9 cellular contexts compared by ENCODE assay signal in the genomic region with DNA sequence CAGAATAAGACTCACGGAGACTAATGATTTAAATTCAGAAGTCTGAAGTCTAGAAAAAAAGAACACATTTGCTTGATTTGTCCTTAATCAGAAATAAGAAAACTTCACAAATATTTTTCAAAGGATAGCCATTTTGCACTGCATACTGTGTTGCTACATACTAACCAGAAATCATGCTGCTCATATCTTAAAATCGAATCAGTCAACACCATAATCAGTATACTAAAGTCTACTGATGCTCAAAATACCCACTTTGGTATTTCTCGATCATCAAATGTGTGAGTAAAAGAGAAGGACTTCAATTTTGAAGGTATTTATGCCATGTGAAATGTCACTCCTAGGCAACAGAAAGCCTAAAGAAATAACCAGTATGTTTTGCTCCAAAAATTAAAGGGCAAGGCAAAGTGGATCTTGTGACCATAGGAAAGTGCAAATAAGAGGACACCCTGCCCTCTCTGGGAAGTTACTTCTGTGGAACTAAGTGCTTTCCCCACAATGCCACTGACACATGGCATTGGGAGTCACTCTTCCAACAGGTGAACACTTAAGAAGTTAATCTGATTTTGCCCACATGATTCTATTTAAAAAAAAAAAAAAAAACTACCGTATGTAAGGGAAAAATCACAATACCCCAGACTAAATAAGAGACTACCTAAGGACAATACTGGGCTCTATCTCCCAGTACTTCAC. TPM values are rescaled to one million over a fixed set of nuclear protein-coding genes. Genes with fewer than 3 reads are reported as not detected.
DNase-seq lines count a peak whose midpoint lies in the region; ATAC-seq and TF ChIP-seq lines count a peak whose summit lies in the region.
"Had no signal": no experiment of that assay in that cellular context is flagged by ENCODE, and none has a peak within 500 bp of the region (broad histone marks: within the 10 kb centered on the region; RNA-seq: fewer than 3 reads in every experiment).

No MANE protein-coding gene starts in this region.

- peak overlapping the region; percentile 85 to 98 for H3K4me3 ChIP-seq in ascending aorta
- peak overlapping the region; percentile 24 to 93 (median 92) for H3K4me3 ChIP-seq in liver (ENCODE audit: low read depth in 1 of 3, low read length in 3 of 3)
- H3K4me3 ChIP-seq in thyroid gland (replicated peaks in 1 of 3) = no peak overlapping the region
- H3K4me3 ChIP-seq in foreskin fibroblast (ENCODE audit: low read depth in 1 of 2, low read length in 2 of 2) = peak overlapping the region in 1 of 2 donors; percentile 84

- peaks cover 7 to 49% of the 10 kb centered on the region in 2 donors for H3K4me1 ChIP-seq in ascending aorta
- H3K4me1 ChIP-seq in liver (ENCODE audit: control insufficient read depth in 4 of 4, insufficient read depth in 4 of 4, low read length in 3 of 4) = peaks cover 7 to 38% (median 25%) of the 10 kb centered on the region in 4 donors
- H3K4me1 ChIP-seq in thyroid gland = peaks cover 44 to 55% of the 10 kb centered on the region in 2 donors

- TF ChIP-seq CTCF in ascending aorta (IDR thresholded peaks at IDR 0.05) = no peak
- no peak for TF ChIP-seq CTCF in liver (IDR thresholded peaks at IDR 0.05; ENCODE audit: low read depth, low read length, missing input control)
- TF ChIP-seq CTCF in thyroid gland (IDR thresholded peaks at IDR 0.05) = no peak
- no peak for TF ChIP-seq CTCF in foreskin fibroblast (IDR thresholded peaks at IDR 0.05; ENCODE audit: low read depth, low read length)

- peaks cover 33% of the 10 kb centered on the region for H3K27me3 Mint-ChIP-seq in activated T-cell treated with anti-CD3 and anti-CD28 coated beads, Interleukin-2, amount 50 U/mL, for 72 hours (ENCODE audit: low read depth)

- peak overlapping the region; percentile 95 to 98 for H3K4me3 Mint-ChIP-seq in activated T-cell treated with anti-CD3 and anti-CD28 coated beads, Interleukin-2, amount 50 U/mL, for 72 hours

- TF ChIP-seq POLR2A in thyroid gland (IDR thresholded peaks at IDR 0.05) = peak in 1 of 2 donors; percentile 57

- no peaks in the 10 kb centered on the region for H3K27me3 ChIP-seq in ascending aorta
- H3K27me3 ChIP-seq in liver (ENCODE audit: control insufficient read depth in 4 of 4, insufficient read depth in 4 of 4, low read length in 3 of 4) = no peaks in the 10 kb centered on the region
- no peaks in the 10 kb centered on the region for H3K27me3 ChIP-seq in thyroid gland

- peaks cover 90% of the 10 kb centered on the region for H3K4me1 Mint-ChIP-seq in activated T-cell treated with anti-CD3 and anti-CD28 coated beads, Interleukin-2, amount 50 U/mL, for 72 hours (ENCODE audit: low read depth)

- WGBS in liver = 40% methylated on average over 4 of the region's 4 CpGs
- WGBS in thyroid gland, 2 donors = 51 to 53% methylated on average over 4 of the region's 4 CpGs

- H3K27ac Mint-ChIP-seq in activated T-cell treated with anti-CD3 and anti-CD28 coated beads, Interleukin-2, amount 50 U/mL, for 72 hours = peak overlapping the region; percentile 80

- TF ChIP-seq RAD21 in liver (IDR thresholded peaks at IDR 0.05) = peak in 1 of 2 donors; percentile 22

- H3K36me3 ChIP-seq in ascending aorta (no peaks in the 10 kb centered on the region), liver (ENCODE audit: control insufficient read depth in 4 of 4, insufficient read depth in 3 of 4, low read depth in 1 of 4, low read length in 3 of 4) (no peaks in the 10 kb centered on the region), thyroid gland (no peaks in the 10 kb centered on the region)

- ATAC-seq in activated T-cell treated with anti-CD3 and anti-CD28 coated beads, Interleukin-2, amount 50 U/mL, for 72 hours (replicated peaks in 1 of 2) = no peak
- no peak for ATAC-seq in HG03135 (IDR thresholded peaks at IDR 0.05; ENCODE audit: unreplicated experiment)

- H3K9me3 ChIP-seq in ascending aorta (no peaks in the 10 kb centered on the region), liver (ENCODE audit: control insufficient read depth in 4 of 4, low read length in 3 of 4) (no peaks in the 10 kb centered on the region), thyroid gland (no peaks in the 10 kb centered on the region)

- H3K9ac ChIP-seq in liver (ENCODE audit: low read depth in 1 of 2, low read length in 2 of 2) = peak overlapping the region in 1 of 2 donors; percentile 26

- no peak for DNase-seq in activated T-cell treated with anti-CD3 and anti-CD28 coated beads, Interleukin-2, amount 50 U/mL, for 72 hours
- no peak for DNase-seq in activated T-cell treated with anti-CD3 and anti-CD28 coated beads, Interleukin-2, amount 50 U/mL, for 1 hour
- DNase-seq in ascending aorta (ENCODE audit: low spot score in 2 of 2) (no peak), thyroid gland (peak; percentile 66 to 73), AG08395 (ENCODE audit: low spot score) (no peak), foreskin fibroblast (no peak)
- DNase-seq: NCI-H2107 had no signal

- peaks cover 5 to 6% of the 10 kb centered on the region in 2 donors for H3K36me3 Mint-ChIP-seq in activated T-cell treated with anti-CD3 and anti-CD28 coated beads, Interleukin-2, amount 50 U/mL, for 72 hours (ENCODE audit: insufficient read depth in 2 of 2)

- intact Hi-C loops in ascending aorta (cut with DNase I) = no loop called here
- intact Hi-C loops in thyroid gland (cut with DNase I) = no loop called here

- H3K9me3 Mint-ChIP-seq in activated T-cell treated with anti-CD3 and anti-CD28 coated beads, Interleukin-2, amount 50 U/mL, for 72 hours = no peaks in the 10 kb centered on the region

- H3K27ac ChIP-seq in ascending aorta (peak overlapping the region; percentile 90 to 92), liver (ENCODE audit: low read depth in 1 of 2, low read length in 2 of 2) (peak overlapping the region; percentile 15 to 26), thyroid gland (peak overlapping the region; percentile 65 to 93 (median 90))

TF ChIP-seq in liver, 16 proteins besides CTCF, POLR2A, EP300 and RAD21:
- TF ChIP-seq HNF4A (conservative IDR thresholded peaks at IDR 0.05) (no peak), JUND (IDR thresholded peaks at IDR 0.05) (peak in 1 of 2 donors; percentile 6), EGR1 (IDR thresholded peaks at IDR 0.05; ENCODE audit: low read depth in 2 of 2) (no peak), RXRA (IDR thresholded peaks at IDR 0.05) (peak in 1 of 2 donors; percentile 30), HNF4G (IDR thresholded peaks at IDR 0.05) (no peak)
- TF ChIP-seq, protein P1, sequence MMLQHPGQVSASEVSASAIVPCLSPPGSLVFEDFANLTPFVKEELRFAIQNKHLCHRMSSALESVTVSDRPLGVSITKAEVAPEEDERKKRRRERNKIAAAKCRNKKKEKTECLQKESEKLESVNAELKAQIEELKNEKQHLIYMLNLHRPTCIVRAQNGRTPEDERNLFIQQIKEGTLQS (IDR thresholded peaks at IDR 0.05) = no peak
- TF ChIP-seq, protein P2, sequence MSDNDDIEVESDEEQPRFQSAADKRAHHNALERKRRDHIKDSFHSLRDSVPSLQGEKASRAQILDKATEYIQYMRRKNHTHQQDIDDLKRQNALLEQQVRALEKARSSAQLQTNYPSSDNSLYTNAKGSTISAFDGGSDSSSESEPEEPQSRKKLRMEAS (IDR thresholded peaks at IDR 0.05) = peak; percentile 33

RNA-seq across cellular contexts. Expression of a gene that starts 2.7 kb away (rescaled TPM):
- total RNA-seq in activated T-cell treated with anti-CD3 and anti-CD28 coated beads, Interleukin-2, amount 50 U/mL, for 72 hours = 10 to 100 TPM; 21.6 to 44.8 TPM
- total RNA-seq in ascending aorta (62.3 TPM), liver (10 to 100 TPM; 13.7 to 48.9 TPM), thyroid gland (10 to 100 TPM; 45.8 to 69.7 (median 61.7) TPM)
- polyA plus RNA-seq in liver = 10 to 100 TPM in 1 of 2 donors, 1 to 10 TPM in 1; 9.4 to 12.0 TPM

Comparison
In these comparisons a context has a peak if more than half of its experiments do, and no peak if none do; other contexts are left out.
1. DNase-seq: peak in thyroid gland (2 of 2); none in activated T-cell treated with anti-CD3 and anti-CD28 coated beads, Interleukin-2, amount 50 U/mL, for 72 hours (0 of 2), activated T-cell treated with anti-CD3 and anti-CD28 coated beads, Interleukin-2, amount 50 U/mL, for 1 hour (single experiment), ascending aorta (0 of 2), AG08395 (single experiment) and foreskin fibroblast (0 of 2).
2. H3K27ac ChIP-seq: peak in every context shown above with its lines; median percentile 91 in ascending aorta; 90 in thyroid gland; 20 in liver.
3. H3K4me3 ChIP-seq: peak in ascending aorta (2 of 2) and liver (3 of 3); none in thyroid gland (0 of 3).